1 cellular context compared by ENCODE assay signal in the genomic region with DNA sequence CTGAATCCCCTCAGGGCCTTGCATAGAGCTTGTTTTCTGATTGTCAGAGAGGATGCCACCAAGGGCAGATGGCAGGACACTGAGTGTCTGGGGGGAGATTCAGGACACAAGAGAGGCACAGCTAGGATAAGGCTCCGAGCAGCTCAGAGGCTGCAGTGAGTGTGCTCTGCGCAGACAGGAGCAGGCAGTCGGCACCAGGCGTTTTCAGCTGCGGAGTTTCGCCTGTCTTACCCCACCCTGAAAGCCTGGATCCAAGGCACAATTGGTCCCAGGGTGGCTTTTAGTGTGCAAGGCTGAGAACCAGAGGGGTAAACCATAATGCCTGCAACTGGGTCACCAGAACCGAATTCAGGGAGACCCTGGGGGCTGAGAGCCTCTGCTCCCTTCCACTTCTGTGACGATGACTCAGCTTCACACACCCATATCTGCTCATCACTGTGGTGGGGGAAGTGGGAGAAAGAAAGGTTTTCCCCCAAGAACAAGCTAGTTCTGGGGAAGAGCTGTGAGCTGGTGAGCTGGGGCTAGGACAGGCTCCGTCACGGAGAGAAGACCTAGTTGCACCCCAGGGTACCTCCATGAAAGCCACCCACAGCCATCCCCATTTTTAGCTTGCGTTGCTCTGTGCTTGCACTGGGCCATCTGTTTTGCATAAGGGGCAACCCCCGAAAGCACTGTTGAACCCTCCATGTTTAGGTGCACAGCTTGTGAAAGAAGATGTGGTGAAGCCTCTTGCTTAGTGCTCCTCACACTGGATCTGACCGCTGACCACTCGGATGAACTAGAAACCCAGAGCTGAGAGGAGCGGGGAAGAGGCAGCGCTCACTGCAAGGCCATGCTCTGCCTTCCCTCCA.
TF ChIP-seq lines count a peak whose summit lies in the region.

No MANE protein-coding gene starts in this region.

TF ChIP-seq in GM23338, 12 proteins besides CTCF, POLR2A, EP300 and RAD21 (continued from another document):
- TF ChIP-seq, protein P1, sequence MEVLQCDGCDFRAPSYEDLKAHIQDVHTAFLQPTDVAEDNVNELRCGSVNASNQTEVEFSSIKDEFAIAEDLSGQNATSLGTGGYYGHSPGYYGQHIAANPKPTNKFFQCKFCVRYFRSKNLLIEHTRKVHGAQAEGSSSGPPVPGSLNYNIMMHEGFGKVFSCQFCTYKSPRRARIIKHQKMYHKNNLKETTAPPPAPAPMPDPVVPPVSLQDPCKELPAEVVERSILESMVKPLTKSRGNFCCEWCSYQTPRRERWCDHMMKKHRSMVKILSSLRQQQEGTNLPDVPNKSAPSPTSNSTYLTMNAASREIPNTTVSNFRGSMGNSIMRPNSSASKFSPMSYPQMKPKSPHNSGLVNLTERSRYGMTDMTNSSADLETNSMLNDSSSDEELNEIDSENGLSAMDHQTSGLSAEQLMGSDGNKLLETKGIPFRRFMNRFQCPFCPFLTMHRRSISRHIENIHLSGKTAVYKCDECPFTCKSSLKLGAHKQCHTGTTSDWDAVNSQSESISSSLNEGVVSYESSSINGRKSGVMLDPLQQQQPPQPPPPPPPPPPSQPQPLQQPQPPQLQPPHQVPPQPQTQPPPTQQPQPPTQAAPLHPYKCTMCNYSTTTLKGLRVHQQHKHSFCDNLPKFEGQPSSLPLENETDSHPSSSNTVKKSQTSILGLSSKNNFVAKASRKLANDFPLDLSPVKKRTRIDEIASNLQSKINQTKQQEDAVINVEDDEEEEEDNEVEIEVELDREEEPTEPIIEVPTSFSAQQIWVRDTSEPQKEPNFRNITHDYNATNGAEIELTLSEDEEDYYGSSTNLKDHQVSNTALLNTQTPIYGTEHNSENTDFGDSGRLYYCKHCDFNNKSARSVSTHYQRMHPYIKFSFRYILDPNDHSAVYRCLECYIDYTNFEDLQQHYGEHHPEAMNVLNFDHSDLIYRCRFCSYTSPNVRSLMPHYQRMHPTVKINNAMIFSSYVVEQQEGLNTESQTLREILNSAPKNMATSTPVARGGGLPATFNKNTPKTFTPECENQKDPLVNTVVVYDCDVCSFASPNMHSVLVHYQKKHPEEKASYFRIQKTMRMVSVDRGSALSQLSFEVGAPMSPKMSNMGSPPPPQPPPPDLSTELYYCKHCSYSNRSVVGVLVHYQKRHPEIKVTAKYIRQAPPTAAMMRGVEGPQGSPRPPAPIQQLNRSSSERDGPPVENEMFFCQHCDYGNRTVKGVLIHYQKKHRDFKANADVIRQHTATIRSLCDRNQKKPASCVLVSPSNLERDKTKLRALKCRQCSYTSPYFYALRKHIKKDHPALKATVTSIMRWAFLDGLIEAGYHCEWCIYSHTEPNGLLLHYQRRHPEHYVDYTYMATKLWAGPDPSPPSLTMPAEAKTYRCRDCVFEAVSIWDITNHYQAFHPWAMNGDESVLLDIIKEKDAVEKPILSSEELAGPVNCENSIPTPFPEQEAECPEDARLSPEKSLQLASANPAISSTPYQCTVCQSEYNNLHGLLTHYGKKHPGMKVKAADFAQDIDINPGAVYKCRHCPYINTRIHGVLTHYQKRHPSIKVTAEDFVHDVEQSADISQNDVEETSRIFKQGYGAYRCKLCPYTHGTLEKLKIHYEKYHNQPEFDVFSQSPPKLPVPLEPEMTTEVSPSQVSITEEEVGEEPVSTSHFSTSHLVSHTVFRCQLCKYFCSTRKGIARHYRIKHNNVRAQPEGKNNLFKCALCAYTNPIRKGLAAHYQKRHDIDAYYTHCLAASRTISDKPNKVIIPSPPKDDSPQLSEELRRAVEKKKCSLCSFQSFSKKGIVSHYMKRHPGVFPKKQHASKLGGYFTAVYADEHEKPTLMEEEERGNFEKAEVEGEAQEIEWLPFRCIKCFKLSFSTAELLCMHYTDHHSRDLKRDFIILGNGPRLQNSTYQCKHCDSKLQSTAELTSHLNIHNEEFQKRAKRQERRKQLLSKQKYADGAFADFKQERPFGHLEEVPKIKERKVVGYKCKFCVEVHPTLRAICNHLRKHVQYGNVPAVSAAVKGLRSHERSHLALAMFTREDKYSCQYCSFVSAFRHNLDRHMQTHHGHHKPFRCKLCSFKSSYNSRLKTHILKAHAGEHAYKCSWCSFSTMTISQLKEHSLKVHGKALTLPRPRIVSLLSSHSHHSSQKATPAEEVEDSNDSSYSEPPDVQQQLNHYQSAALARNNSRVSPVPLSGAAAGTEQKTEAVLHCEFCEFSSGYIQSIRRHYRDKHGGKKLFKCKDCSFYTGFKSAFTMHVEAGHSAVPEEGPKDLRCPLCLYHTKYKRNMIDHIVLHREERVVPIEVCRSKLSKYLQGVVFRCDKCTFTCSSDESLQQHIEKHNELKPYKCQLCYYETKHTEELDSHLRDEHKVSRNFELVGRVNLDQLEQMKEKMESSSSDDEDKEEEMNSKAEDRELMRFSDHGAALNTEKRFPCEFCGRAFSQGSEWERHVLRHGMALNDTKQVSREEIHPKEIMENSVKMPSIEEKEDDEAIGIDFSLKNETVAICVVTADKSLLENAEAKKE (CRISPR knock-in tag; IDR thresholded peaks at IDR 0.05): no peak
- TF ChIP-seq ZNF331 (CRISPR knock-in tag; IDR thresholded peaks at IDR 0.05; ENCODE audit: low read depth) (no peak), STAT1 (IDR thresholded peaks at IDR 0.05; ENCODE audit: unreplicated experiment) (no peak), ZNF114 (CRISPR knock-in tag; IDR thresholded peaks at IDR 0.05) (no peak), EZH2 (IDR thresholded peaks at IDR 0.05; ENCODE audit: low read depth, unreplicated experiment) (no peak), JUNB (IDR thresholded peaks at IDR 0.05; ENCODE audit: unreplicated experiment) (no peak)
- TF ChIP-seq, protein P2, sequence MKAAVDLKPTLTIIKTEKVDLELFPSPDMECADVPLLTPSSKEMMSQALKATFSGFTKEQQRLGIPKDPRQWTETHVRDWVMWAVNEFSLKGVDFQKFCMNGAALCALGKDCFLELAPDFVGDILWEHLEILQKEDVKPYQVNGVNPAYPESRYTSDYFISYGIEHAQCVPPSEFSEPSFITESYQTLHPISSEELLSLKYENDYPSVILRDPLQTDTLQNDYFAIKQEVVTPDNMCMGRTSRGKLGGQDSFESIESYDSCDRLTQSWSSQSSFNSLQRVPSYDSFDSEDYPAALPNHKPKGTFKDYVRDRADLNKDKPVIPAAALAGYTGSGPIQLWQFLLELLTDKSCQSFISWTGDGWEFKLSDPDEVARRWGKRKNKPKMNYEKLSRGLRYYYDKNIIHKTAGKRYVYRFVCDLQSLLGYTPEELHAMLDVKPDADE (IDR thresholded peaks at IDR 0.05): no peak
TF ChIP-seq in GM23338: peak in this region for 0.
